Comparison of ENCODE assay signal across 16 cellular contexts in the genomic region with DNA sequence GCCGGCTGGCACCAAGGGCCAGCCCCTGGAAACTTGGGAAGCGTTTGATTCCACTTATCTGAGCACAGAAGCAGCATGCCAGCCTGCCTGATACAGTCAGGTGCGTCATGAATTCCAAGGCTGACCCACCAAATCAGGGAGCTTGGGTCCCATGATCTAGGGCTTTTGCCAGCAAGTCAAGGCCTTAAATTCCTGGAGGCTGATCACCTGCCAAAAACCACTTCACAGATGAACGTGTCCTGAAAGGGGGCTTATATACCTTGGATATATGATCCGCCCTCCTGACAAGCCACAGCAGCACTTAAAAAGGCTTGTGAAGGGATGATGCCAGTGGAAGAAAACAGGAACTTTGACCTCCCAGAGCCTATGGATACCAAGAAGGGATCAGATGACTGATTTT. TPM values are rescaled to one million over a fixed set of nuclear protein-coding genes. Genes with fewer than 3 reads are reported as not detected.
DNase-seq lines count a peak whose midpoint lies in the region; ATAC-seq and TF ChIP-seq lines count a peak whose summit lies in the region.
"Had no signal": no experiment of that assay in that cellular context is flagged by ENCODE, and none has a peak within 500 bp of the region (broad histone marks: within the 10 kb centered on the region; RNA-seq: fewer than 3 reads in every experiment).

No MANE protein-coding gene starts in this region.

- H3K36me3 ChIP-seq in left ventricle myocardium inferior (no peaks in the 10 kb centered on the region), A673 (ENCODE audit: insufficient read depth, low read length, poor library complexity, severe bottlenecking) (no peaks in the 10 kb centered on the region)

- H3K27me3 ChIP-seq in left ventricle myocardium inferior (ENCODE audit: low read depth) (peaks cover 25% of the 10 kb centered on the region), A673 (replicated peaks; ENCODE audit: insufficient read depth, low read depth, low read length, poor library complexity) (no peaks in the 10 kb centered on the region)

- H3K27ac ChIP-seq in left ventricle myocardium inferior (replicated peaks) (no peak overlapping the region), A673 (ENCODE audit: low read depth, low read length, poor library complexity, severe bottlenecking) (no peak overlapping the region)

- CTCF ChIA-PET in A673 (lab: Charles Lee) = no interaction called here

- H3K4me1 ChIP-seq in left ventricle myocardium inferior (peaks cover 6% of the 10 kb centered on the region), A673 (ENCODE audit: insufficient read depth, low read length, poor library complexity, severe bottlenecking) (no peaks in the 10 kb centered on the region)

- no TSS peak for BruUV-seq in A673 (replicated peaks; lab: Mats Ljungman, UMichigan)

- DNase-seq in Right ventricle myocardium inferior (ENCODE audit: missing footprints) (no peak), left ventricle myocardium inferior (no peak), NCI-H69 (lab: John Stamatoyannopoulos, UW) (peak; percentile 63), kidney tubule cell (ENCODE audit: low spot score) (peak; percentile 33), ureter (ENCODE audit: low spot score) (peak; percentile 29), A172 (ENCODE audit: low spot score) (no peak), A673 (ENCODE audit: low spot score) (no peak)
- DNase-seq: AML-193, COR-L47, H7, KBM-7, NCI-H1417 treated with DMSO at 0.1 percent for 48 hours, NCI-H2081, NCI-H446 treated with DMSO at 0.1 percent for 48 hours, NCI-H748 treated with DMSO at 0.1 percent for 48 hours had no signal

- TF ChIP-seq CTCF in left ventricle myocardium inferior (IDR thresholded peaks at IDR 0.05; ENCODE audit: borderline replicate concordance) = no peak
- TF ChIP-seq CTCF in A673 (conservative IDR thresholded peaks at IDR 0.05; ENCODE audit: low read depth, low read length) = no peak

- H3K4me3 ChIP-seq in left ventricle myocardium inferior (no peak overlapping the region), A673 (ENCODE audit: low read depth, low read length, poor library complexity, severe bottlenecking) (no peak overlapping the region)

- POLR2A ChIA-PET in A673 (lab: Charles Lee; ENCODE audit: low non-redundant PET) = interaction anchor here (0.6 kb wide), 1 partner anchor 10 kb away, joined by 3 read pairs; no protein-coding TSS in a partner anchor

- intact Hi-C loops in Right ventricle myocardium inferior (cut with DNase I) (no loop called here), left ventricle myocardium inferior (cut with micrococcal nuclease) (no loop called here), A673 (cut with micrococcal nuclease; ENCODE audit: unreplicated experiment) (no loop called here)

- H3K9me3 ChIP-seq in left ventricle myocardium inferior (replicated peaks) = no peaks in the 10 kb centered on the region
- H3K9me3 ChIP-seq in A673 (ENCODE audit: low read depth, low read length, poor library complexity, severe bottlenecking) = no peaks in the 10 kb centered on the region

- ATAC-seq in Right ventricle myocardium inferior (peak; percentile 60), HG02763 (IDR thresholded peaks at IDR 0.05; ENCODE audit: unreplicated experiment) (no peak)

RNA-seq across cellular contexts. Expression of a gene that starts 24.0 kb away (rescaled TPM):
- total RNA-seq in Right ventricle myocardium inferior = 6.8 TPM
- 11.2 TPM for total RNA-seq in left ventricle myocardium inferior
- total RNA-seq in ureter = 24.1 TPM
- not detected in 2 replicates for total RNA-seq in A172 (2014; rRNA removed; shearing (Covaris generic))
- total RNA-seq in A673 (2021) = not detected in 2 replicates

RNA-seq across cellular contexts. Expression of a gene that starts 29.9 kb away (rescaled TPM):
- total RNA-seq in Right ventricle myocardium inferior (36.5 TPM), left ventricle myocardium inferior (75.3 TPM), ureter (22.8 TPM), A673 (2021) (5.4 and 8.2 TPM in 2 replicates)
- 56.2 and 61.5 TPM in 2 replicates for total RNA-seq in A172 (2014; rRNA removed; shearing (Covaris generic))

Comparison
In these comparisons a context has a peak if more than half of its experiments do, and no peak if none do; other contexts are left out.
1. DNase-seq: peak in NCI-H69 (single experiment), kidney tubule cell (single experiment) and ureter (single experiment); none in Right ventricle myocardium inferior (single experiment), left ventricle myocardium inferior (single experiment), A172 (single experiment) and A673 (single experiment).